ENCODE assay signal across 8 cellular contexts in the genomic region with DNA sequence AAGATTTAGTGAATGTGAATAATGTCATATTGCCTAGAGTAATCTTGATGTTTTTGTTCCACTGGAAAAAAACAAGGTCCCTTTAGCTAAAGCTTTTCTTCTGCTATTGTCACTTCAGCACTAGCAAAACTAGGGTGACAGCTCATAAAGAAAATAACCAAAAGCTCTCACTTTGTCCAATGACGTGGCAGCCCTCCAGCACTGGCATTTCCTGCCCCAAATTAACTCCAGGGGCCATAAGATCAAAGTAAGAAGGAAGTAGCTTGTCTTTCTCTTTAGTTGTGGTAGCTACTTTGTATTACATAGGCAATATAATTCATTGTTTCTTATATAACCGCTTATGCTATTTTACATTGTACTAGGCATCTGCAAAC. TPM values are rescaled to one million over a fixed set of nuclear protein-coding genes. Genes with fewer than 3 reads are reported as not detected.
DNase-seq lines count a peak whose midpoint lies in the region; ATAC-seq and TF ChIP-seq lines count a peak whose summit lies in the region.

No MANE protein-coding gene starts in this region.

- DNase-seq in A172 (ENCODE audit: low spot score) = peak; percentile 85
- DNase-seq in SW480 (ENCODE audit: low spot score) = peak; percentile 55
- peak; percentile 64 for DNase-seq in activated naive CD8-positive, alpha-beta T cell treated with anti-CD3 and anti-CD28 coated beads, Interleukin-2, amount 50 U/mL, for 24 hours
- DNase-seq in lower lobe of right lung = peak; percentile 40
- peak; percentile 52 to 78 for DNase-seq in stimulated activated naive CD8-positive, alpha-beta T cell treated with anti-CD3 and anti-CD28 coated beads, Interleukin-15, amount 100 ng/mL, for 72 hours
- no peak for DNase-seq in HPDE6-E6E7 (ENCODE audit: extremely low spot score)

- peaks cover 20% of the 10 kb centered on the region for H3K4me1 ChIP-seq in lower lobe of right lung

- no peaks in the 10 kb centered on the region for H3K9me3 ChIP-seq in lower lobe of right lung

- peak overlapping the region; percentile 94 for H3K27ac Mint-ChIP-seq in activated naive CD8-positive, alpha-beta T cell treated with anti-CD3 and anti-CD28 coated beads, Interleukin-2, amount 50 U/mL, for 24 hours
- peak overlapping the region; percentile 98 for H3K27ac Mint-ChIP-seq in stimulated activated naive CD8-positive, alpha-beta T cell treated with anti-CD3 and anti-CD28 coated beads, Interleukin-15, amount 100 ng/mL, for 72 hours

- peak; percentile 96 for ATAC-seq in GM19035 (IDR thresholded peaks at IDR 0.05; ENCODE audit: unreplicated experiment)
- peak; percentile 90 for ATAC-seq in HG03139 (IDR thresholded peaks at IDR 0.05; ENCODE audit: unreplicated experiment)
- ATAC-seq in activated naive CD8-positive, alpha-beta T cell treated with anti-CD3 and anti-CD28 coated beads, Interleukin-2, amount 50 U/mL, for 24 hours = peak; percentile 91
- ATAC-seq in lower lobe of right lung = peak in 1 of 2 donors; percentile 36
- ATAC-seq in stimulated activated naive CD8-positive, alpha-beta T cell treated with anti-CD3 and anti-CD28 coated beads, Interleukin-15, amount 100 ng/mL, for 72 hours = peak; percentile 97

- H3K4me1 Mint-ChIP-seq in activated naive CD8-positive, alpha-beta T cell treated with anti-CD3 and anti-CD28 coated beads, Interleukin-2, amount 50 U/mL, for 24 hours = peaks cover 46% of the 10 kb centered on the region
- H3K4me1 Mint-ChIP-seq in stimulated activated naive CD8-positive, alpha-beta T cell treated with anti-CD3 and anti-CD28 coated beads, Interleukin-15, amount 100 ng/mL, for 72 hours = peaks cover 35% of the 10 kb centered on the region

- H3K4me3 ChIP-seq in lower lobe of right lung = no peak overlapping the region

- no peaks in the 10 kb centered on the region for H3K27me3 Mint-ChIP-seq in activated naive CD8-positive, alpha-beta T cell treated with anti-CD3 and anti-CD28 coated beads, Interleukin-2, amount 50 U/mL, for 24 hours
- H3K27me3 Mint-ChIP-seq in stimulated activated naive CD8-positive, alpha-beta T cell treated with anti-CD3 and anti-CD28 coated beads, Interleukin-15, amount 100 ng/mL, for 72 hours = no peaks in the 10 kb centered on the region

- TF ChIP-seq CTCF in lower lobe of right lung (IDR thresholded peaks at IDR 0.05) = no peak

- H3K4me3 Mint-ChIP-seq in activated naive CD8-positive, alpha-beta T cell treated with anti-CD3 and anti-CD28 coated beads, Interleukin-2, amount 50 U/mL, for 24 hours = peak overlapping the region; percentile 51
- peak overlapping the region; percentile 84 for H3K4me3 Mint-ChIP-seq in stimulated activated naive CD8-positive, alpha-beta T cell treated with anti-CD3 and anti-CD28 coated beads, Interleukin-15, amount 100 ng/mL, for 72 hours

- H3K27ac ChIP-seq in lower lobe of right lung = peak overlapping the region; percentile 20

- H3K9me3 Mint-ChIP-seq in activated naive CD8-positive, alpha-beta T cell treated with anti-CD3 and anti-CD28 coated beads, Interleukin-2, amount 50 U/mL, for 24 hours = peaks cover 3% of the 10 kb centered on the region
- no peaks in the 10 kb centered on the region for H3K9me3 Mint-ChIP-seq in stimulated activated naive CD8-positive, alpha-beta T cell treated with anti-CD3 and anti-CD28 coated beads, Interleukin-15, amount 100 ng/mL, for 72 hours

- H3K36me3 ChIP-seq in lower lobe of right lung = no peaks in the 10 kb centered on the region

- intact Hi-C loops in lower lobe of right lung (cut with DNase I) = no loop called here

- H3K27me3 ChIP-seq in lower lobe of right lung (ENCODE audit: low read depth) = no peaks in the 10 kb centered on the region

- H3K36me3 Mint-ChIP-seq in activated naive CD8-positive, alpha-beta T cell treated with anti-CD3 and anti-CD28 coated beads, Interleukin-2, amount 50 U/mL, for 24 hours (ENCODE audit: low read depth) = peaks cover 2% of the 10 kb centered on the region

RNA-seq across cellular contexts. Expression of a gene that starts 47.3 kb away (rescaled TPM):
- total RNA-seq in A172 (2014; rRNA removed; shearing (Covaris generic)) = not detected in 2 replicates
- total RNA-seq in lower lobe of right lung = 6.1 TPM
